In the genomic region with DNA sequence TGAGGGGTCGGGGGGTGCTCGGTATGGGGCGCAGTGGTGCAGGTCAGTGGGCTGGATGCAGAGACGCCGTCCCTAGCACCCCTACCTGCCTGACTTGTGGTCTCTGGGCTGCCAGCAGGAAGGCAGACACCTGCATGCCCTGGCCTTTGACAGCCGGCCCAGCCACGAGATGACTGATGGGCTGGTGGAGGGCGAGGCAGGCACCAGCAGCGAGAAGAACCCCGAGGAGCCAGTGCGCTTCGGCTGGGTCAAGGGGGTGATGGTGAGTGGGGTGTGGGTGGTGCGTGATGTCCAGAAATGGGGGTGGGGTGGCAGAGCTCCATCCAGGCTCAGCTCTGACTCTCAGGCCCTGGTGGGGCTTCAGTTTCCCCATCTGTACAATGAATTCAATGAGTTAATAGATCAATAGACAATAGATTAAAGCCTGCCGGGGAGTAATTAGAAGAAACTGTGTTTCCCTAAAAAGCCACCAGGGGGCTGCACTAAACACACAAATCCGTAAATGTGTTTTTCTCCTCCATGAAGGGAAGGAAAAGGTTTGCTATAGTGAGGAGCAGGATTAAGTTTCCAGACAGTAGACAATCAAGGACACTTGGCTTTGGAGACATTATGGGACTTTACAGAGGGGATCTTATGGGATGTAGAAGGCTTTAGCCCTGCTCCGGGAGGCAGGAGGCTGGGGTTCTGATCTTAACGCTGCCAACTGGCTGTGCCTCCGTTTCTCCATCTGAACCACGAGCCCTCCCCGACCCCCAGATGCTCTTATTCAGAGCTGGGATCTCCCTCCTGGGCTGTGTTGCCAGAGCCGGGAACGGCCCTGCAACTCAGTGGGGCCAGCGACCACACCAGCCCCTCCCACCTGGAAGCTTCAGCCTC, we compare ENCODE assay signal across 8 cellular contexts. TPM values are rescaled to one million over a fixed set of nuclear protein-coding genes. Genes with fewer than 3 reads are reported as not detected.
DNase-seq lines count a peak whose midpoint lies in the region; ATAC-seq and TF ChIP-seq lines count a peak whose summit lies in the region.

No MANE protein-coding gene starts in this region.

- no peaks in the 10 kb centered on the region for H3K9me3 ChIP-seq in mucosa of stomach (ENCODE audit: control insufficient read depth, low read length)
- no peaks in the 10 kb centered on the region for H3K9me3 ChIP-seq in upper lobe of left lung

- no peak overlapping the region for H3K27ac ChIP-seq in upper lobe of left lung

- no peak for DNase-seq in activated naive CD8-positive, alpha-beta T cell treated with anti-CD3 and anti-CD28 coated beads, Interleukin-2, amount 10 ng/mL, durations not matched to agents 7 days and 5 days
- no peak for DNase-seq in activated naive CD8-positive, alpha-beta T cell treated with anti-CD3 and anti-CD28 coated beads for 36 hours
- DNase-seq in NCI-H1105 (lab: John Stamatoyannopoulos, UW) (peak; percentile 11), WTC11 (ENCODE audit: low spot score) (no peak), epidermal melanocyte (ENCODE audit: insufficient read length, low spot score) (peak; percentile 76), upper lobe of left lung (peak in 1 of 2 donors; percentile 52), NCI-H187 treated with DMSO at 0.1 percent for 48 hours (lab: John Stamatoyannopoulos, UW) (no peak)

- no peak for ATAC-seq in activated naive CD8-positive, alpha-beta T cell treated with anti-CD3 and anti-CD28 coated beads, Interleukin-2, amount 10 ng/mL, durations not matched to agents 7 days and 5 days (ENCODE audit: low read depth)
- ATAC-seq in WTC11 (peak; percentile 17; the same call in 1 of the 2 replicates), upper lobe of left lung (ENCODE audit: low FRiP score in 2 of 2) (peak in 1 of 2 donors; percentile 54)

- peaks cover 3% of the 10 kb centered on the region for H3K4me1 ChIP-seq in mucosa of stomach (ENCODE audit: control insufficient read depth, insufficient read depth, low read length)
- H3K4me1 ChIP-seq in upper lobe of left lung: peaks cover 0 to 15% (median 5%) of the 10 kb centered on the region in 4 donors

- CTCF ChIA-PET in WTC11 (lab: Charles Lee): interaction anchor here (0.7 to 1.6 kb wide), 11 partner anchors 9 to 320 kb away, joined by 3 to 7 read pairs (median 4); no protein-coding TSS in a partner anchor

- peak overlapping the region; percentile 34 for H3K9ac ChIP-seq in mucosa of stomach (ENCODE audit: low read length)

- no peak for TF ChIP-seq EP300 in upper lobe of left lung (IDR thresholded peaks at IDR 0.05)

- H3K27me3 Mint-ChIP-seq in activated naive CD8-positive, alpha-beta T cell treated with anti-CD3 and anti-CD28 coated beads, Interleukin-2, amount 10 ng/mL, durations not matched to agents 7 days and 5 days: no peaks in the 10 kb centered on the region
- H3K27me3 Mint-ChIP-seq in activated naive CD8-positive, alpha-beta T cell treated with anti-CD3 and anti-CD28 coated beads for 36 hours: no peaks in the 10 kb centered on the region
- no peaks in the 10 kb centered on the region for H3K27me3 Mint-ChIP-seq in WTC11 (ENCODE audit: low read depth)

- H3K4me3 Mint-ChIP-seq in activated naive CD8-positive, alpha-beta T cell treated with anti-CD3 and anti-CD28 coated beads, Interleukin-2, amount 10 ng/mL, durations not matched to agents 7 days and 5 days: no peak overlapping the region
- no peak overlapping the region for H3K4me3 Mint-ChIP-seq in activated naive CD8-positive, alpha-beta T cell treated with anti-CD3 and anti-CD28 coated beads for 36 hours
- H3K4me3 Mint-ChIP-seq in WTC11: no peak overlapping the region

- no peaks in the 10 kb centered on the region for H3K9me3 Mint-ChIP-seq in activated naive CD8-positive, alpha-beta T cell treated with anti-CD3 and anti-CD28 coated beads, Interleukin-2, amount 10 ng/mL, durations not matched to agents 7 days and 5 days
- H3K9me3 Mint-ChIP-seq in activated naive CD8-positive, alpha-beta T cell treated with anti-CD3 and anti-CD28 coated beads for 36 hours: no peaks in the 10 kb centered on the region
- H3K9me3 Mint-ChIP-seq in WTC11: no peaks in the 10 kb centered on the region

- POLR2A ChIA-PET in activated naive CD8-positive, alpha-beta T cell treated with anti-CD3 and anti-CD28 coated beads, Interleukin-2, amount 10 ng/mL, durations not matched to agents 7 days and 5 days (lab: Charles Lee): interaction anchor here (1.9 kb wide), 1 partner anchor 67 kb away, joined by 9 read pairs; no protein-coding TSS in a partner anchor
- POLR2A ChIA-PET in WTC11 (lab: Charles Lee): no interaction called here

- H3K4me1 Mint-ChIP-seq in activated naive CD8-positive, alpha-beta T cell treated with anti-CD3 and anti-CD28 coated beads, Interleukin-2, amount 10 ng/mL, durations not matched to agents 7 days and 5 days: peaks cover 26% of the 10 kb centered on the region
- H3K4me1 Mint-ChIP-seq in activated naive CD8-positive, alpha-beta T cell treated with anti-CD3 and anti-CD28 coated beads for 36 hours: peaks cover 24% of the 10 kb centered on the region
- no peaks in the 10 kb centered on the region for H3K4me1 Mint-ChIP-seq in WTC11

- H3K27me3 ChIP-seq in mucosa of stomach (ENCODE audit: control insufficient read depth, insufficient read depth, low read length) (no peaks in the 10 kb centered on the region), upper lobe of left lung (no peaks in the 10 kb centered on the region)

- H3K27ac Mint-ChIP-seq in activated naive CD8-positive, alpha-beta T cell treated with anti-CD3 and anti-CD28 coated beads, Interleukin-2, amount 10 ng/mL, durations not matched to agents 7 days and 5 days: peak overlapping the region; percentile 66
- H3K27ac Mint-ChIP-seq in activated naive CD8-positive, alpha-beta T cell treated with anti-CD3 and anti-CD28 coated beads for 36 hours: no peak overlapping the region
- no peak overlapping the region for H3K27ac Mint-ChIP-seq in WTC11

- peaks cover 1% of the 10 kb centered on the region for H3K36me3 Mint-ChIP-seq in activated naive CD8-positive, alpha-beta T cell treated with anti-CD3 and anti-CD28 coated beads, Interleukin-2, amount 10 ng/mL, durations not matched to agents 7 days and 5 days
- no peaks in the 10 kb centered on the region for H3K36me3 Mint-ChIP-seq in activated naive CD8-positive, alpha-beta T cell treated with anti-CD3 and anti-CD28 coated beads for 36 hours
- no peaks in the 10 kb centered on the region for H3K36me3 Mint-ChIP-seq in WTC11

- H3K36me3 ChIP-seq in mucosa of stomach (ENCODE audit: control insufficient read depth, insufficient read depth, low read length) (no peaks in the 10 kb centered on the region), upper lobe of left lung (no peaks in the 10 kb centered on the region)

- no peak for TF ChIP-seq POLR2A in upper lobe of left lung (IDR thresholded peaks at IDR 0.05)

- H3K4me3 ChIP-seq in mucosa of stomach (ENCODE audit: low read length) (no peak overlapping the region), upper lobe of left lung (no peak overlapping the region)

- peak; percentile 79 for TF ChIP-seq CTCF in WTC11 (IDR thresholded peaks at IDR 0.05)
- peak; percentile 65 to 78 (median 74) for TF ChIP-seq CTCF in upper lobe of left lung (IDR thresholded peaks at IDR 0.05)

- 48 to 59% methylated on average over 16 to 23 of the region's 23 CpGs for WGBS in upper lobe of left lung, 2 donors

TF ChIP-seq in WTC11, 78 proteins besides CTCF, POLR2A, EP300 and RAD21 (continues in another document):
- TF ChIP-seq CREM (CRISPR knock-in tag; IDR thresholded peaks at IDR 0.05) (no peak), RORB (CRISPR knock-in tag; IDR thresholded peaks at IDR 0.05) (no peak), ZBTB21 (CRISPR knock-in tag; IDR thresholded peaks at IDR 0.05; ENCODE audit: borderline replicate concordance) (no peak), GRHL2 (CRISPR knock-in tag; IDR thresholded peaks at IDR 0.05; ENCODE audit: insufficient replicate concordance, severe bottlenecking) (no peak), ZNF138 (CRISPR knock-in tag; conservative IDR thresholded peaks at IDR 0.05) (no peak), FOXK1 (CRISPR knock-in tag; IDR thresholded peaks at IDR 0.05) (no peak), SMAD4 (CRISPR knock-in tag; IDR thresholded peaks at IDR 0.05) (no peak), RELA (CRISPR knock-in tag; IDR thresholded peaks at IDR 0.05; ENCODE audit: borderline replicate concordance) (no peak)
- TF ChIP-seq, protein P1, sequence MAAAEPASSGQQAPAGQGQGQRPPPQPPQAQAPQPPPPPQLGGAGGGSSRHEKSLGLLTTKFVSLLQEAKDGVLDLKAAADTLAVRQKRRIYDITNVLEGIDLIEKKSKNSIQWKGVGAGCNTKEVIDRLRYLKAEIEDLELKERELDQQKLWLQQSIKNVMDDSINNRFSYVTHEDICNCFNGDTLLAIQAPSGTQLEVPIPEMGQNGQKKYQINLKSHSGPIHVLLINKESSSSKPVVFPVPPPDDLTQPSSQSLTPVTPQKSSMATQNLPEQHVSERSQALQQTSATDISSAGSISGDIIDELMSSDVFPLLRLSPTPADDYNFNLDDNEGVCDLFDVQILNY (CRISPR knock-in tag; IDR thresholded peaks at IDR 0.05): no peak
- TF ChIP-seq, protein P2, sequence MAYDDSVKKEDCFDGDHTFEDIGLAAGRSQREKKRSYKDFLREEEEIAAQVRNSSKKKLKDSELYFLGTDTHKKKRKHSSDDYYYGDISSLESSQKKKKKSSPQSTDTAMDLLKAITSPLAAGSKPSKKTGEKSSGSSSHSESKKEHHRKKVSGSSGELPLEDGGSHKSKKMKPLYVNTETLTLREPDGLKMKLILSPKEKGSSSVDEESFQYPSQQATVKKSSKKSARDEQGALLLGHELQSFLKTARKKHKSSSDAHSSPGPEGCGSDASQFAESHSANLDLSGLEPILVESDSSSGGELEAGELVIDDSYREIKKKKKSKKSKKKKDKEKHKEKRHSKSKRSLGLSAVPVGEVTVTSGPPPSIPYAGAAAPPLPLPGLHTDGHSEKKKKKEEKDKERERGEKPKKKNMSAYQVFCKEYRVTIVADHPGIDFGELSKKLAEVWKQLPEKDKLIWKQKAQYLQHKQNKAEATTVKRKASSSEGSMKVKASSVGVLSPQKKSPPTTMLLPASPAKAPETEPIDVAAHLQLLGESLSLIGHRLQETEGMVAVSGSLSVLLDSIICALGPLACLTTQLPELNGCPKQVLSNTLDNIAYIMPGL (CRISPR knock-in tag; IDR thresholded peaks at IDR 0.05): no peak
- TF ChIP-seq, protein P3, sequence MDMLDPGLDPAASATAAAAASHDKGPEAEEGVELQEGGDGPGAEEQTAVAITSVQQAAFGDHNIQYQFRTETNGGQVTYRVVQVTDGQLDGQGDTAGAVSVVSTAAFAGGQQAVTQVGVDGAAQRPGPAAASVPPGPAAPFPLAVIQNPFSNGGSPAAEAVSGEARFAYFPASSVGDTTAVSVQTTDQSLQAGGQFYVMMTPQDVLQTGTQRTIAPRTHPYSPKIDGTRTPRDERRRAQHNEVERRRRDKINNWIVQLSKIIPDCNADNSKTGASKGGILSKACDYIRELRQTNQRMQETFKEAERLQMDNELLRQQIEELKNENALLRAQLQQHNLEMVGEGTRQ (CRISPR knock-in tag; IDR thresholded peaks at IDR 0.05): no peak

RNA-seq across cellular contexts. Expression of a gene that starts 2.2 kb away (rescaled TPM):
- total RNA-seq in activated naive CD8-positive, alpha-beta T cell treated with anti-CD3 and anti-CD28 coated beads, Interleukin-2, amount 10 ng/mL, durations not matched to agents 7 days and 5 days: not detected
- under 1 TPM in 1 of 2 experiments, not detected in 1; 0.04 TPM for total RNA-seq in activated naive CD8-positive, alpha-beta T cell treated with anti-CD3 and anti-CD28 coated beads for 36 hours
- 0.05 to 0.09 TPM in 2 of 3 replicates, not detected in the other for total RNA-seq in WTC11 (2021)
- total RNA-seq in upper lobe of left lung: under 1 TPM in 2 of 6 donors, not detected in 4; 0.06 to 0.61 TPM

Comparison
In these comparisons a context has a peak if more than half of its experiments do, and no peak if none do; other contexts are left out.
1. DNase-seq: peak in NCI-H1105 (single experiment) and epidermal melanocyte (single experiment); none in activated naive CD8-positive, alpha-beta T cell treated with anti-CD3 and anti-CD28 coated beads, Interleukin-2, amount 10 ng/mL, durations not matched to agents 7 days and 5 days (single experiment), activated naive CD8-positive, alpha-beta T cell treated with anti-CD3 and anti-CD28 coated beads for 36 hours (single experiment), WTC11 (single experiment) and NCI-H187 treated with DMSO at 0.1 percent for 48 hours (single experiment).